14 cellular contexts compared by ENCODE assay signal in the genomic region with DNA sequence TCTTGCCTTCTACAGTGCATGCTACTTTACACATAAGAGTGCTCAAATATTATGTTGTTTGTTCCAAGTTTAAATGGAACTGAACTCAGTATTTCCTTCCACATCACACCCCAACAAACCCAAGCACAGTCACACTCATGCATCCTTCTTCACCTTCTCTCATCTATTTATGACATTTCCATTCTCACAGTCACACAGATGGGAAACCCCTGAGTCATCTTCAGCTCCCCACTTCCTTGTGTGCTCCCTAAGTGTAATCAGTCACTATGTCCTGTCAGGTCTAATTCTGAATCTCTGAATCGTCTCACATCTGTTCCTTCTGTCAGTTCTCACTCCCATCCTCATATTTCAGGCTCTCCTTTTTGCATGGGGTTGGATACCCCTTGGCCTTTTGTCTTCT.
A peak's percentile ranks its signal among the peaks of the same experiment; 100 is the strongest.
DNase-seq lines count a peak whose midpoint lies in the region; ATAC-seq and TF ChIP-seq lines count a peak whose summit lies in the region.
"Had no signal": no experiment of that assay in that cellular context is flagged by ENCODE, and none has a peak within 500 bp of the region (broad histone marks: within the 10 kb centered on the region; RNA-seq: fewer than 3 reads in every experiment).

No MANE protein-coding gene starts in this region.

- H3K27ac ChIP-seq in adrenal gland = no peak overlapping the region
- H3K27ac ChIP-seq: BLaER1, brain microvascular endothelial cell, KMS-11 had no signal

- TF ChIP-seq CTCF in GM10266 (IDR thresholded peaks at IDR 0.05; ENCODE audit: control insufficient read depth, insufficient read depth, low read depth, missing control alignments) (no peak), omental fat pad (IDR thresholded peaks at IDR 0.05) (no peak), adrenal gland (IDR thresholded peaks at IDR 0.05) (no peak)

- DNase-seq in GM10266 (ENCODE audit: extremely low spot score) = peak; percentile 17
- DNase-seq in omental fat pad (ENCODE audit: low spot score) = no peak
- no peak for DNase-seq in adrenal gland
- DNase-seq in T-helper 1 cell = no peak
- DNase-seq in NCI-H2227 (lab: John Stamatoyannopoulos, UW; ENCODE audit: unreplicated experiment) = no peak
- DNase-seq: activated CD8-positive, alpha-beta memory T cell treated with anti-CD3 and anti-CD28 coated beads, Interleukin-2, amount 10 ng/mL, durations not matched to agents 7 days and 5 days; brain microvascular endothelial cell; left ventricle myocardium superior; NCI-H526 had no signal

- intact Hi-C loops in adrenal gland (cut with DNase I) = no loop called here

- no peak overlapping the region for H3K4me3 ChIP-seq in adrenal gland
- H3K4me3 ChIP-seq: BLaER1 had no signal

- 23 to 50% (median 38%) methylated on average over 1 of the region's 1 CpG for WGBS in adrenal gland, 4 donors

- H3K4me1 ChIP-seq in adrenal gland (replicated peaks in 1 of 2) = no peaks in the 10 kb centered on the region
- H3K4me1 ChIP-seq: BLaER1 had no signal

- H3K27me3 ChIP-seq in adrenal gland = no peaks in the 10 kb centered on the region
- H3K27me3 ChIP-seq: BLaER1, brain microvascular endothelial cell had no signal

- H3K36me3 ChIP-seq in adrenal gland (replicated peaks in 1 of 2) = no peaks in the 10 kb centered on the region
- H3K36me3 ChIP-seq: BLaER1, brain microvascular endothelial cell had no signal

- H3K9me3 ChIP-seq in adrenal gland (replicated peaks in 1 of 3) = no peaks in the 10 kb centered on the region
- H3K9me3 ChIP-seq: BLaER1 had no signal

- TF ChIP-seq POLR2A in adrenal gland (IDR thresholded peaks at IDR 0.05) = no peak

- ATAC-seq in GM19395 (IDR thresholded peaks at IDR 0.05; ENCODE audit: unreplicated experiment) (peak; percentile 77), HG02852 (IDR thresholded peaks at IDR 0.05; ENCODE audit: unreplicated experiment) (peak; percentile 94), HG03565 (IDR thresholded peaks at IDR 0.05; ENCODE audit: unreplicated experiment) (peak; percentile 86), omental fat pad (ENCODE audit: low FRiP score) (no peak)
- ATAC-seq: activated CD8-positive, alpha-beta memory T cell treated with anti-CD3 and anti-CD28 coated beads, Interleukin-2, amount 10 ng/mL, durations not matched to agents 7 days and 5 days; left ventricle myocardium superior had no signal
